In the genomic region with DNA sequence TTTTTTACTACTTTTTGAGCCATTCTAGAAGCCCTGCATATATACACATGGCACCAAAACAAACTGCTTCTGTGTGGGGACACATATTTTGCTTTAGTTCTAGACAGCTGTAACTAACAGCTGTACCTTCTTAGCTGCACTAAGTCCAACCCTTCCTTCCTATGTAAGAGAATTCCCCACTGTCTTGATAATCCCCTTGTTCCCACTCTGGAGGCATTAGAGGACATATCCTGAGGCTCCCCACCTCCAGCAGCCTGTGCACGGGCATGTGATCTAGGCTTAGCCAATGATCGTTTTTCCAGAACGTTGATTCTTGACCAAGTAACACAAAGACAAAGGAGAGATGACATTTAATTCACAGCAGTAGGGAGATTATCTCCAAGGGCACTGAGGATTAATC, we compare ENCODE assay signal across 9 cellular contexts.
"Had no signal": no experiment of that assay in that cellular context is flagged by ENCODE, and none has a peak within 500 bp of the region (broad histone marks: within the 10 kb centered on the region; RNA-seq: fewer than 3 reads in every experiment).

No MANE protein-coding gene starts in this region.

- FAIRE-seq: HepG2 had no signal

- H3K27ac Mint-ChIP-seq: HFFc6, IgD-negative memory B cell had no signal

- H3K27ac ChIP-seq: GM23248, HL-60 had no signal

- H2AFZ ChIP-seq: GM23248 had no signal

- DNase-seq: GM23248, GOT3, H7, HFFc6 had no signal

- H3K9me3 Mint-ChIP-seq: HFFc6, IgD-negative memory B cell had no signal

- H3K9me3 ChIP-seq: HAP-1 had no signal

- H3K4me3 Mint-ChIP-seq: HFFc6, IgD-negative memory B cell had no signal

- H3K9ac ChIP-seq: GM23248 had no signal

- H3K36me3 ChIP-seq: HAP-1 had no signal

- H3K4me1 ChIP-seq: HAP-1 had no signal

- ATAC-seq: HCT116, HepG2 had no signal

- H3K4me3 ChIP-seq: GM23248, HAP-1 had no signal
